In genomic region chr12:88834226-88834625, GRCh38 we compare ENCODE assay signal across 13 cellular contexts.
"Had no signal": no experiment of that assay in that cellular context is flagged by ENCODE, and none has a peak within 500 bp of the region (broad histone marks: within the 10 kb centered on the region; RNA-seq: fewer than 3 reads in every experiment).

No MANE protein-coding gene starts in this region.

- DNase-seq: activated CD4-positive, alpha-beta T cell treated with anti-CD3 and anti-CD28 coated beads, Interleukin-2, amount 50 U/mL, for 1 hour; activated naive CD4-positive, alpha-beta T cell treated with anti-CD3 and anti-CD28 coated beads for 36 hours; activated T-cell treated with anti-CD3 and anti-CD28 coated beads for 4 hours; cerebellar nuclear complex; dermis blood vessel endothelial cell; hypothalamus; naive thymus-derived CD4-positive, alpha-beta T cell; right cardiac atrium; stimulated activated CD4-positive, alpha-beta T cell treated with anti-CD3 and anti-CD28 coated beads, Interleukin-2, amount 100 ng/mL, for 24 hours; stimulated activated naive B cell treated with anti-CD40 and anti-IgM and Interleukin-4, amounts not matched to agents 10 μg/mL and 1 μg/mL and 100 μg/mL, for 72 hours had no signal

- H3K36me3 Mint-ChIP-seq: naive thymus-derived CD4-positive, alpha-beta T cell had no signal

- H3K4me3 Mint-ChIP-seq: activated naive CD4-positive, alpha-beta T cell treated with anti-CD3 and anti-CD28 coated beads for 36 hours; activated T-helper 17 cell treated with anti-CD3 and anti-CD28 coated beads, Interleukin-2, amount 50 U/mL, for 72 hours; naive thymus-derived CD4-positive, alpha-beta T cell; stimulated activated naive B cell treated with anti-CD40 and anti-IgM and Interleukin-4, amounts not matched to agents 10 μg/mL and 1 μg/mL and 100 μg/mL, for 72 hours; type B pancreatic cell had no signal

- ATAC-seq: activated T-helper 17 cell treated with anti-CD3 and anti-CD28 coated beads, Interleukin-2, amount 50 U/mL, for 72 hours; naive thymus-derived CD4-positive, alpha-beta T cell; right cardiac atrium; stimulated activated naive B cell treated with anti-CD40 and anti-IgM and Interleukin-4, amounts not matched to agents 10 μg/mL and 1 μg/mL and 100 μg/mL, for 72 hours had no signal

- H3K4me3 ChIP-seq: lung had no signal

- H3K4me1 Mint-ChIP-seq: activated T-helper 17 cell treated with anti-CD3 and anti-CD28 coated beads, Interleukin-2, amount 50 U/mL, for 72 hours; naive thymus-derived CD4-positive, alpha-beta T cell; stimulated activated naive B cell treated with anti-CD40 and anti-IgM and Interleukin-4, amounts not matched to agents 10 μg/mL and 1 μg/mL and 100 μg/mL, for 72 hours had no signal

- H3K27ac Mint-ChIP-seq: activated naive CD4-positive, alpha-beta T cell treated with anti-CD3 and anti-CD28 coated beads for 36 hours; activated T-helper 17 cell treated with anti-CD3 and anti-CD28 coated beads, Interleukin-2, amount 50 U/mL, for 72 hours; naive thymus-derived CD4-positive, alpha-beta T cell; stimulated activated naive B cell treated with anti-CD40 and anti-IgM and Interleukin-4, amounts not matched to agents 10 μg/mL and 1 μg/mL and 100 μg/mL, for 72 hours; type B pancreatic cell had no signal

- H3K27me3 Mint-ChIP-seq: activated T-helper 17 cell treated with anti-CD3 and anti-CD28 coated beads, Interleukin-2, amount 50 U/mL, for 72 hours; naive thymus-derived CD4-positive, alpha-beta T cell; stimulated activated naive B cell treated with anti-CD40 and anti-IgM and Interleukin-4, amounts not matched to agents 10 μg/mL and 1 μg/mL and 100 μg/mL, for 72 hours; type B pancreatic cell had no signal
